ENCODE assay signal across 19 cellular contexts in genomic region chrX:128862557-128862956, GRCh38.
DNase-seq lines count a peak whose midpoint lies in the region; ATAC-seq, FAIRE-seq and TF ChIP-seq lines count a peak whose summit lies in the region.
"Had no signal": no experiment of that assay in that cellular context is flagged by ENCODE, and none has a peak within 500 bp of the region (broad histone marks: within the 10 kb centered on the region; RNA-seq: fewer than 3 reads in every experiment).

No MANE protein-coding gene starts in this region.

- WGBS in A549 (ENCODE audit: missing lambda C conversion rate), result 33% methylated on average over 2 of the region's 2 CpGs

- H3K36me3 ChIP-seq in neural cell (ENCODE audit: insufficient read depth, low read length), result no peaks in the 10 kb centered on the region
- H3K36me3 ChIP-seq: BLaER1 had no signal

- no peak for DNase-seq in A549 (ENCODE audit: low read depth in 1 of 2, low spot score in 1 of 2)
- peak; percentile 76 for DNase-seq in LNCaP clone FGC (ENCODE audit: low read depth)
- DNase-seq in NCI-H748 treated with DMSO at 0.1 percent for 48 hours (lab: John Stamatoyannopoulos, UW), result peak; percentile 52
- DNase-seq in activated T-cell treated with anti-CD3 and anti-CD28 coated beads for 4 hours, result no peak
- DNase-seq in midbrain (lab: John Stamatoyannopoulos, UW), result no peak
- DNase-seq: Caco-2; CD4-positive, CD25-positive, alpha-beta regulatory T cell; CD8-positive, alpha-beta T cell; DMS53; DMS79 treated with DMSO at 0.1 percent for 48 hours; GF-D8; H9 had no signal

- H3K79me2 ChIP-seq in neural cell (replicated peaks; ENCODE audit: insufficient read depth, low read length), result no peaks in the 10 kb centered on the region

- H3K4me2 ChIP-seq in A549, result no peak overlapping the region
- no peak overlapping the region for H3K4me2 ChIP-seq in neural cell (ENCODE audit: low read length)
- H3K4me2 ChIP-seq: BLaER1, GM23338 had no signal

- TF ChIP-seq EP300 in A549 (IDR thresholded peaks at IDR 0.05) (no peak), neural cell (conservative IDR thresholded peaks at IDR 0.05; ENCODE audit: poor library complexity, severe bottlenecking) (peak; percentile 31)

- TF ChIP-seq RAD21 in A549 (conservative IDR thresholded peaks at IDR 0.05 in 1 of 2, IDR thresholded peaks at IDR 0.05 in 1 of 2), result no peak
- TF ChIP-seq RAD21 in neural cell (conservative IDR thresholded peaks at IDR 0.05), result no peak

- no peak for TF ChIP-seq POLR2A in A549 (IDR thresholded peaks at IDR 0.05; ENCODE audit: low read length)

- no peak overlapping the region for H2AFZ ChIP-seq in neural cell (ENCODE audit: low read depth, low read length)
- H2AFZ ChIP-seq: GM23338 had no signal

- H3K4me3 ChIP-seq in A549 (no peak overlapping the region), LNCaP clone FGC (ENCODE audit: low read depth, low read length) (no peak overlapping the region), neural cell (ENCODE audit: low read length) (no peak overlapping the region)
- H3K4me3 ChIP-seq: BLaER1, GM23338 had no signal

- H4K20me1 ChIP-seq in neural cell (ENCODE audit: insufficient read depth), result no peaks in the 10 kb centered on the region
- H4K20me1 ChIP-seq: BLaER1 had no signal

- no peaks in the 10 kb centered on the region for H3K4me1 ChIP-seq in A549
- H3K4me1 ChIP-seq: BLaER1, Caco-2 had no signal

- H3F3A ChIP-seq in neural cell (ENCODE audit: insufficient read depth, low read length, poor library complexity, severe bottlenecking), result no peaks in the 10 kb centered on the region

- no peaks in the 10 kb centered on the region for H3K9me3 ChIP-seq in A549
- no peaks in the 10 kb centered on the region for H3K9me3 ChIP-seq in neural cell (ENCODE audit: low read length)
- H3K9me3 ChIP-seq: BLaER1, Caco-2 had no signal

- POLR2A ChIA-PET in A549 (lab: Yijun Ruan, JAX), result no interaction called here

- H3K9me2 ChIP-seq in neural cell (ENCODE audit: insufficient read depth, low read length), result no peaks in the 10 kb centered on the region

- H3K27me3 ChIP-seq in neural cell (ENCODE audit: insufficient read depth, low read depth, low read length), result no peaks in the 10 kb centered on the region

- no peak for ATAC-seq in A549
- ATAC-seq: CD8-positive, alpha-beta T cell; GM23338; HCT116 had no signal

- FAIRE-seq in A549 (lab: Jason Lieb, UNC), result peak; percentile 79
- FAIRE-seq: GM12891, GM18507 had no signal

- CTCF ChIA-PET in A549 (lab: Yijun Ruan, JAX), result no interaction called here

- H3K9ac ChIP-seq in neural cell (ENCODE audit: low read length), result no peak overlapping the region
- H3K9ac ChIP-seq: BLaER1 had no signal

- TF ChIP-seq CTCF in A549 (IDR thresholded peaks at IDR 0.05) (no peak), LNCaP clone FGC (IDR thresholded peaks at IDR 0.05; ENCODE audit: control insufficient read depth, extremely low read depth, insufficient read depth) (no peak), neural cell (IDR thresholded peaks at IDR 0.05; ENCODE audit: poor library complexity, severe bottlenecking) (no peak)

- H3K27ac ChIP-seq in A549 (no peak overlapping the region), neural cell (ENCODE audit: low read length) (no peak overlapping the region)
- H3K27ac ChIP-seq: BLaER1, C4-2B had no signal

TF ChIP-seq in A549, 52 proteins besides CTCF, POLR2A, EP300 and RAD21:
- TF ChIP-seq MAFK (IDR thresholded peaks at IDR 0.05; ENCODE audit: partially characterized antibody) (no peak), EHMT2 (IDR thresholded peaks at IDR 0.05; ENCODE audit: low read depth) (no peak), ZFP36 (IDR thresholded peaks at IDR 0.05; ENCODE audit: borderline replicate concordance, partially characterized antibody) (no peak), NR3C1 (IDR thresholded peaks at IDR 0.05) (no peak), EHF (CRISPR knock-in tag; IDR thresholded peaks at IDR 0.05) (no peak), CHD2 (IDR thresholded peaks at IDR 0.05; ENCODE audit: low read length, partially characterized antibody) (no peak), TP53 (CRISPR knock-in tag; IDR thresholded peaks at IDR 0.05) (no peak), PHF8 (IDR thresholded peaks at IDR 0.05; ENCODE audit: borderline replicate concordance, low read depth) (no peak), RFX5 (IDR thresholded peaks at IDR 0.05) (no peak), CHD4 (IDR thresholded peaks at IDR 0.05; ENCODE audit: borderline replicate concordance) (no peak), MAZ (IDR thresholded peaks at IDR 0.05; ENCODE audit: borderline replicate concordance, low read depth, low read length) (no peak), RCOR1 (IDR thresholded peaks at IDR 0.05; ENCODE audit: low read depth, low read length) (no peak), FOSL2 (IDR thresholded peaks at IDR 0.05) (no peak), FOSL2 (CRISPR knock-in tag; IDR thresholded peaks at IDR 0.05) (no peak), GATA3 (IDR thresholded peaks at IDR 0.05; ENCODE audit: borderline replicate concordance) (no peak), POLR2AphosphoS2 (conservative IDR thresholded peaks at IDR 0.05; ENCODE audit: low read length) (no peak), ZC3H11A (IDR thresholded peaks at IDR 0.05) (no peak), FOXS1 (CRISPR knock-in tag; IDR thresholded peaks at IDR 0.05) (no peak)
- TF ChIP-seq, protein P1, sequence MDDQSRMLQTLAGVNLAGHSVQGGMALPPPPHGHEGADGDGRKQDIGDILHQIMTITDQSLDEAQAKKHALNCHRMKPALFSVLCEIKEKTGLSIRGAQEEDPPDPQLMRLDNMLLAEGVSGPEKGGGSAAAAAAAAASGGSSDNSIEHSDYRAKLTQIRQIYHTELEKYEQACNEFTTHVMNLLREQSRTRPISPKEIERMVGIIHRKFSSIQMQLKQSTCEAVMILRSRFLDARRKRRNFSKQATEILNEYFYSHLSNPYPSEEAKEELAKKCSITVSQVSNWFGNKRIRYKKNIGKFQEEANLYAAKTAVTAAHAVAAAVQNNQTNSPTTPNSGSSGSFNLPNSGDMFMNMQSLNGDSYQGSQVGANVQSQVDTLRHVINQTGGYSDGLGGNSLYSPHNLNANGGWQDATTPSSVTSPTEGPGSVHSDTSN (IDR thresholded peaks at IDR 0.05), result no peak
- TF ChIP-seq, protein P2, sequence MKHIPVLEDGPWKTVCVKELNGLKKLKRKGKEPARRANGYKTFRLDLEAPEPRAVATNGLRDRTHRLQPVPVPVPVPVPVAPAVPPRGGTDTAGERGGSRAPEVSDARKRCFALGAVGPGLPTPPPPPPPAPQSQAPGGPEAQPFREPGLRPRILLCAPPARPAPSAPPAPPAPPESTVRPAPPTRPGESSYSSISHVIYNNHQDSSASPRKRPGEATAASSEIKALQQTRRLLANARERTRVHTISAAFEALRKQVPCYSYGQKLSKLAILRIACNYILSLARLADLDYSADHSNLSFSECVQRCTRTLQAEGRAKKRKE (CRISPR knock-in tag; IDR thresholded peaks at IDR 0.05; ENCODE audit: low read depth), result no peak

TF ChIP-seq in neural cell, 6 proteins besides CTCF, POLR2A, EP300 and RAD21:
- TF ChIP-seq POLR2AphosphoS5 (IDR thresholded peaks at IDR 0.05) (peak; percentile 60), REST (IDR thresholded peaks at IDR 0.05; ENCODE audit: borderline replicate concordance) (peak; percentile 60), SMC3 (conservative IDR thresholded peaks at IDR 0.05; ENCODE audit: poor library complexity) (no peak)
TF ChIP-seq in neural cell: peak in this region for 2.

Comparison
In these comparisons a context has a peak if more than half of its experiments do, and no peak if none do; other contexts are left out.
1. DNase-seq: peak in LNCaP clone FGC (single experiment) and NCI-H748 treated with DMSO at 0.1 percent for 48 hours (single experiment); none in A549 (0 of 2), activated T-cell treated with anti-CD3 and anti-CD28 coated beads for 4 hours (single experiment) and midbrain (single experiment).